In genomic region chr4:673349-674091, GRCh38 we compare ENCODE assay signal across 8 cellular contexts. TPM values are rescaled to one million over a fixed set of nuclear protein-coding genes. Genes with fewer than 3 reads are reported as not detected.
DNase-seq lines count a peak whose midpoint lies in the region; ATAC-seq and TF ChIP-seq lines count a peak whose summit lies in the region.

No MANE protein-coding gene starts in this region.

- 13% methylated on average over 55 of the region's 55 CpGs for WGBS in thymus

- H3K36me3 ChIP-seq in BLaER1: peaks cover 36% of the 10 kb centered on the region
- H3K36me3 ChIP-seq in brain microvascular endothelial cell (replicated peaks): peaks cover 14% of the 10 kb centered on the region
- H3K36me3 ChIP-seq in thymus (ENCODE audit: control insufficient read depth, insufficient read depth): peaks cover 18% of the 10 kb centered on the region

- H3K9ac ChIP-seq in BLaER1: peak overlapping the region; percentile 85

- H3K4me2 ChIP-seq in BLaER1: peak overlapping the region; percentile 97

- in situ Hi-C loops in brain microvascular endothelial cell (cut with HindIII; ENCODE audit: low pct_ligation_motif_present, low sequenced_read_pairs): no loop called here

- H3K27ac Mint-ChIP-seq in IgD-negative memory B cell: peak overlapping the region in 2 of 3 donors; percentile 91 to 98

- H3K4me3 Mint-ChIP-seq in IgD-negative memory B cell: peak overlapping the region; percentile 87 to 96 (median 91)

- H4K20me1 ChIP-seq in BLaER1: peaks cover 7% of the 10 kb centered on the region; the same call in 1 of the 2 replicates

- H3K27me3 ChIP-seq in BLaER1 (no peaks in the 10 kb centered on the region), brain microvascular endothelial cell (replicated peaks) (no peaks in the 10 kb centered on the region), thymus (ENCODE audit: control insufficient read depth, insufficient read depth) (no peaks in the 10 kb centered on the region)

- TF ChIP-seq CTCF in brain microvascular endothelial cell (IDR thresholded peaks at IDR 0.05; ENCODE audit: low read depth, low read length, missing control alignments): no peak

- H3K4me1 Mint-ChIP-seq in IgD-negative memory B cell: peaks cover 12 to 14% (median 14%) of the 10 kb centered on the region in 3 donors

- DNase-seq in brain microvascular endothelial cell: peak; percentile 18
- peak; percentile 39 for DNase-seq in left kidney (ENCODE audit: low read depth, low spot score)
- no peak for DNase-seq in NCI-H1048 (lab: John Stamatoyannopoulos, UW)

- no peaks in the 10 kb centered on the region for H3K9me3 ChIP-seq in BLaER1
- H3K9me3 ChIP-seq in thymus (ENCODE audit: control insufficient read depth): no peaks in the 10 kb centered on the region

- H3K27ac ChIP-seq in BLaER1: peak overlapping the region; percentile 74
- no peak overlapping the region for H3K27ac ChIP-seq in brain microvascular endothelial cell
- H3K27ac ChIP-seq in thymus (ENCODE audit: low read depth): peak overlapping the region; percentile 22

- H3K36me3 Mint-ChIP-seq in IgD-negative memory B cell: peaks cover 2% of the 10 kb centered on the region

- H3K4me3 ChIP-seq in BLaER1 (peak overlapping the region; percentile 95), brain microvascular endothelial cell (ENCODE audit: low read depth, low read length) (peak overlapping the region; percentile 81), thymus (ENCODE audit: low read length) (peak overlapping the region; percentile 98)

- ATAC-seq in GM18861 (IDR thresholded peaks at IDR 0.05; ENCODE audit: unreplicated experiment) (no peak), GM18502 (IDR thresholded peaks at IDR 0.05; ENCODE audit: poor library complexity, unreplicated experiment) (no peak)

- peaks cover 1% of the 10 kb centered on the region for H3K27me3 Mint-ChIP-seq in IgD-negative memory B cell

- no peaks in the 10 kb centered on the region for H3K9me3 Mint-ChIP-seq in IgD-negative memory B cell

- H3K4me1 ChIP-seq in BLaER1 (peaks cover 50% of the 10 kb centered on the region), thymus (ENCODE audit: control insufficient read depth, insufficient read depth, low read length) (peaks cover 16% of the 10 kb centered on the region)

RNA-seq across cellular contexts. Expression of gene ATP5ME, which starts 0.6 kb away (rescaled TPM):
- polyA plus RNA-seq in IgD-negative memory B cell (430 TPM), thymus (492 TPM)

RNA-seq across cellular contexts. Expression of gene MYL5, which starts 0.8 kb away (rescaled TPM):
- polyA plus RNA-seq in IgD-negative memory B cell (8.3 TPM), thymus (32.9 TPM)

RNA-seq across cellular contexts. Expression of gene SLC49A3, which starts 15.4 kb away (rescaled TPM):
- 0.97 TPM for polyA plus RNA-seq in IgD-negative memory B cell
- polyA plus RNA-seq in thymus: 4.8 TPM

RNA-seq across cellular contexts. Expression of gene PCGF3, which starts 32.1 kb away (rescaled TPM):
- polyA plus RNA-seq in IgD-negative memory B cell: 6.1 TPM
- 93.4 TPM for polyA plus RNA-seq in thymus

RNA-seq across cellular contexts. Expression of gene PDE6B, which starts 48.1 kb away (rescaled TPM):
- polyA plus RNA-seq in IgD-negative memory B cell (16.6 TPM), thymus (7.7 TPM)
